7 cellular contexts compared by ENCODE assay signal in genomic region chr1:198788561-198789064, GRCh38.
A peak's percentile ranks its signal among the peaks of the same experiment; 100 is the strongest.
DNase-seq lines count a peak whose midpoint lies in the region; ATAC-seq and TF ChIP-seq lines count a peak whose summit lies in the region.

No MANE protein-coding gene starts in this region.

- H3K4me3 Mint-ChIP-seq in chondrocyte (ENCODE audit: unreplicated experiment) (no peak overlapping the region), osteocyte (ENCODE audit: unreplicated experiment) (no peak overlapping the region)

- H3K9me2 ChIP-seq in Karpas-422 (replicated peaks; ENCODE audit: insufficient read depth, low read length) = no peaks in the 10 kb centered on the region

- peak overlapping the region; percentile 29 for H3K27ac ChIP-seq in Karpas-422 (ENCODE audit: low read length)
- no peak overlapping the region for H3K27ac ChIP-seq in transverse colon

- H3K4me2 ChIP-seq in Karpas-422 (ENCODE audit: low read depth, low read length, poor library complexity, severe bottlenecking) = peak overlapping the region; percentile 36

- H3K27me3 ChIP-seq in Karpas-422 (ENCODE audit: low read length) = no peaks in the 10 kb centered on the region
- H3K27me3 ChIP-seq in transverse colon = no peaks in the 10 kb centered on the region

- no peaks in the 10 kb centered on the region for H4K20me1 ChIP-seq in Karpas-422 (ENCODE audit: insufficient read depth, low read depth, low read length)

- peak overlapping the region; percentile 73 for H2AFZ ChIP-seq in Karpas-422 (ENCODE audit: low read length)

- H3K79me2 ChIP-seq in Karpas-422 (ENCODE audit: low read length) = no peaks in the 10 kb centered on the region

- DNase-seq in Karpas-422 (peak; percentile 91), chondrocyte (ENCODE audit: low spot score) (no peak), osteocyte (ENCODE audit: extremely low spot score, unreplicated experiment) (no peak), transverse colon (no peak), NCI-H2107 treated with DMSO at 0.1 percent for 48 hours (lab: John Stamatoyannopoulos, UW; ENCODE audit: unreplicated experiment) (no peak)

- H3K4me1 ChIP-seq in Karpas-422 (ENCODE audit: low read length) (peaks cover 18% of the 10 kb centered on the region), transverse colon (no peaks in the 10 kb centered on the region)

- intact Hi-C loops in transverse colon (cut with DNase I; ENCODE audit: low total_unique reads) = no loop called here

- no peaks in the 10 kb centered on the region for H3K27me3 Mint-ChIP-seq in chondrocyte (ENCODE audit: low read depth)
- no peaks in the 10 kb centered on the region for H3K27me3 Mint-ChIP-seq in osteocyte (ENCODE audit: unreplicated experiment)

- TF ChIP-seq POLR2A in GM18505 (IDR thresholded peaks at IDR 0.05; ENCODE audit: borderline replicate concordance, extremely low read depth, insufficient read depth, insufficient read length) (no peak), transverse colon (IDR thresholded peaks at IDR 0.05) (no peak)

- 45 to 47% methylated on average over 2 to 3 of the region's 3 CpGs for WGBS in transverse colon (ENCODE audit: low coverage in 1 of 2), 2 donors

- H3K9me3 Mint-ChIP-seq in chondrocyte (ENCODE audit: low read depth) (no peaks in the 10 kb centered on the region), osteocyte (ENCODE audit: unreplicated experiment) (peaks cover 3% of the 10 kb centered on the region)

- H3K9me3 ChIP-seq in Karpas-422 (ENCODE audit: low read length) (no peaks in the 10 kb centered on the region), transverse colon (no peaks in the 10 kb centered on the region)

- no peaks in the 10 kb centered on the region for H3K36me3 Mint-ChIP-seq in chondrocyte (ENCODE audit: low read depth)
- no peaks in the 10 kb centered on the region for H3K36me3 Mint-ChIP-seq in osteocyte (ENCODE audit: unreplicated experiment)

- peak; percentile 90 for ATAC-seq in GM18505 (IDR thresholded peaks at IDR 0.05; ENCODE audit: unreplicated experiment)
- peak; percentile 85 for ATAC-seq in GM21786 (IDR thresholded peaks at IDR 0.05; ENCODE audit: unreplicated experiment)

- peak overlapping the region; percentile 21 for H3K9ac ChIP-seq in Karpas-422 (ENCODE audit: low read length)

- H3K27ac Mint-ChIP-seq in chondrocyte (ENCODE audit: unreplicated experiment) (peak overlapping the region; percentile 37), osteocyte (ENCODE audit: unreplicated experiment) (peak overlapping the region; percentile 42)

- no peaks in the 10 kb centered on the region for H3K36me3 ChIP-seq in Karpas-422 (ENCODE audit: insufficient read depth, low read length)
- H3K36me3 ChIP-seq in transverse colon = no peaks in the 10 kb centered on the region

- no peak overlapping the region for H3K4me3 ChIP-seq in Karpas-422 (ENCODE audit: low read length)
- H3K4me3 ChIP-seq in transverse colon = no peak overlapping the region

- H3K4me1 Mint-ChIP-seq in chondrocyte (ENCODE audit: low read depth) = peaks cover 14% of the 10 kb centered on the region
- peaks cover 10% of the 10 kb centered on the region for H3K4me1 Mint-ChIP-seq in osteocyte (ENCODE audit: unreplicated experiment)

- in situ Hi-C loops in transverse colon (cut with MboI; ENCODE audit: low pct_ligation_motif_present in 1 of 4, low pct_unique_long_range_greater_than_20kb in 1 of 4, low sequenced_read_pairs in 3 of 4) = no loop called here

- TF ChIP-seq EP300 in transverse colon (IDR thresholded peaks at IDR 0.05; ENCODE audit: low read depth) = no peak

- TF ChIP-seq CTCF in chondrocyte (IDR thresholded peaks at IDR 0.05) (peak; percentile 59), osteocyte (IDR thresholded peaks at IDR 0.05) (peak; percentile 42), transverse colon (IDR thresholded peaks at IDR 0.05) (no peak)

Comparison
In these comparisons a context has a peak if more than half of its experiments do, and no peak if none do; other contexts are left out.
1. CTCF ChIP-seq: peak in chondrocyte (single experiment) and osteocyte (single experiment); none in transverse colon (0 of 5).